Comparison of ENCODE assay signal across 11 cellular contexts in genomic region chr10:126188679-126189200, GRCh38.
"Had no signal": no experiment of that assay in that cellular context is flagged by ENCODE, and none has a peak within 500 bp of the region (broad histone marks: within the 10 kb centered on the region; RNA-seq: fewer than 3 reads in every experiment).

No MANE protein-coding gene starts in this region.

- H3K27ac ChIP-seq: GM23248, KMS-11 had no signal

- H3K4me2 ChIP-seq: KMS-11 had no signal

- H2AFZ ChIP-seq: GM23248 had no signal

- H3K4me1 ChIP-seq: HAP-1 had no signal

- DNase-seq: GM23248, GOT3, H7, HFFc6, IMR-90, Karpas-422, KBM-7 had no signal

- ATAC-seq: HCT116 had no signal

- H3K36me3 ChIP-seq: HAP-1 had no signal

- H3K9ac ChIP-seq: GM23248, KMS-11 had no signal

- FAIRE-seq: HTR-8/SVneo had no signal

- H3K9me3 ChIP-seq: HAP-1 had no signal

- H3K4me3 ChIP-seq: GM23248, HAP-1 had no signal
